Comparison of ENCODE assay signal across 26 cellular contexts in the genomic region with DNA sequence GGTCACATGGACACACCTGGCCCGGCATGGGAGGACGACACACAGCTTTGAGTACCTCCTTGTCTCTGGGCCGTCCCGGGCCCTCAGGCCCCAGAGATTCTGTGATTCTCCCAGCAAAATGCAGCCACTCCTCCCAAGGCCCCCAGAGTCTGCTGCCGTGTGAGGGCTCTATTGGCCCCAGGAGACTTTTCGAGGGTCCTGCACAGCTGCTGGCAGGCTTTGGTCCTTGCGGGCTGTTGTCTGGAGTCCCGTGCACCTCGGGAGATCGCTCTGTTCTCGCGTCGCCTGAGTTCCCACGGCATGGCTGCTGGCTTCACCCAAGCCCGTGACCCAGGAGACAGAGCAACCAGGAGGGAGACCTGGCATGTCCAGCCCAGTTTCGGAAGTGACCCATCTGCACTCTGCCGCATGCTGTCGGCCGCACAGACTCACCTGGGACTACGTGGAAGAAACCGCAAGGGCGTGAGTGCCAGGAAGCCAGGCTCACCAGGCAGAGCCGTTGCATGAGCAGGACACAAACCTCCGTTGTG. TPM values are rescaled to one million over a fixed set of nuclear protein-coding genes. Genes with fewer than 3 reads are reported as not detected.
DNase-seq lines count a peak whose midpoint lies in the region; ATAC-seq and TF ChIP-seq lines count a peak whose summit lies in the region.
"Had no signal": no experiment of that assay in that cellular context is flagged by ENCODE, and none has a peak within 500 bp of the region (broad histone marks: within the 10 kb centered on the region; RNA-seq: fewer than 3 reads in every experiment).

No MANE protein-coding gene starts in this region.

- H3K36me3 ChIP-seq in KOPT-K1 (ENCODE audit: insufficient read depth, low read length) (no peaks in the 10 kb centered on the region; the same call in 1 of the 2 replicates), spleen (no peaks in the 10 kb centered on the region)
- H3K36me3 ChIP-seq: cardiac muscle cell, colonic mucosa, neural progenitor cell, right lobe of liver had no signal

- no peak for TF ChIP-seq POLR2A in spleen (IDR thresholded peaks at IDR 0.05)

- H3K4me1 ChIP-seq in spleen: peaks cover 0 to 53% (median 25%) of the 10 kb centered on the region in 6 donors
- H3K4me1 ChIP-seq: colonic mucosa, neural progenitor cell had no signal

- POLR2A ChIA-PET in activated naive CD8-positive, alpha-beta T cell treated with anti-CD3 and anti-CD28 coated beads, Interleukin-2, amount 10 ng/mL, durations not matched to agents 7 days and 5 days (lab: Charles Lee): no interaction called here

- intact Hi-C loops in spleen (cut with DNase I; ENCODE audit: low total_unique reads): no loop called here

- H3K27ac ChIP-seq in KOPT-K1 (ENCODE audit: low read depth, low read length, poor library complexity, severe bottlenecking) (peak overlapping the region; percentile 98), spleen (peak overlapping the region in 2 of 8 donors; percentile 69 to 76)
- H3K27ac ChIP-seq: cardiac muscle cell, colonic mucosa, neural progenitor cell, right lobe of liver had no signal

- peaks cover 0 to 99% (median 11%) of the 10 kb centered on the region in 7 donors for H3K27me3 ChIP-seq in spleen (replicated peaks in 1 of 7)
- H3K27me3 ChIP-seq: cardiac muscle cell, colonic mucosa, neural progenitor cell, right lobe of liver had no signal

- H3K9me3 Mint-ChIP-seq in activated naive CD8-positive, alpha-beta T cell treated with anti-CD3 and anti-CD28 coated beads, Interleukin-2, amount 10 ng/mL, durations not matched to agents 7 days and 5 days: no peaks in the 10 kb centered on the region
- no peaks in the 10 kb centered on the region for H3K9me3 Mint-ChIP-seq in activated naive CD8-positive, alpha-beta T cell treated with anti-CD3 and anti-CD28 coated beads, Interleukin-2, amount 50 U/mL, for 24 hours
- H3K9me3 Mint-ChIP-seq in HFFc6: no peaks in the 10 kb centered on the region
- H3K9me3 Mint-ChIP-seq: neural progenitor cell had no signal

- TF ChIP-seq CTCF in spleen (IDR thresholded peaks at IDR 0.05 in 8 of 11, conservative IDR thresholded peaks at IDR 0.05 in 3 of 11) (no peak), HFFc6 (IDR thresholded peaks at IDR 0.05) (no peak)

- H3K36me3 Mint-ChIP-seq in activated naive CD8-positive, alpha-beta T cell treated with anti-CD3 and anti-CD28 coated beads, Interleukin-2, amount 10 ng/mL, durations not matched to agents 7 days and 5 days: no peaks in the 10 kb centered on the region
- H3K36me3 Mint-ChIP-seq in activated naive CD8-positive, alpha-beta T cell treated with anti-CD3 and anti-CD28 coated beads, Interleukin-2, amount 50 U/mL, for 24 hours (ENCODE audit: low read depth): no peaks in the 10 kb centered on the region
- no peaks in the 10 kb centered on the region for H3K36me3 Mint-ChIP-seq in HFFc6 (ENCODE audit: low read depth)
- H3K36me3 Mint-ChIP-seq: neural progenitor cell had no signal

- no peak for ATAC-seq in activated naive CD8-positive, alpha-beta T cell treated with anti-CD3 and anti-CD28 coated beads, Interleukin-2, amount 10 ng/mL, durations not matched to agents 7 days and 5 days (ENCODE audit: low read depth)
- no peak for ATAC-seq in activated naive CD8-positive, alpha-beta T cell treated with anti-CD3 and anti-CD28 coated beads, Interleukin-2, amount 50 U/mL, for 24 hours
- ATAC-seq in GM21423 (IDR thresholded peaks at IDR 0.05; ENCODE audit: unreplicated experiment) (no peak), GM21825 (IDR thresholded peaks at IDR 0.05; ENCODE audit: unreplicated experiment) (no peak)
- ATAC-seq: left lobe of liver, right lobe of liver had no signal

- H3K4me3 Mint-ChIP-seq in activated naive CD8-positive, alpha-beta T cell treated with anti-CD3 and anti-CD28 coated beads, Interleukin-2, amount 10 ng/mL, durations not matched to agents 7 days and 5 days: no peak overlapping the region
- no peak overlapping the region for H3K4me3 Mint-ChIP-seq in activated naive CD8-positive, alpha-beta T cell treated with anti-CD3 and anti-CD28 coated beads, Interleukin-2, amount 50 U/mL, for 24 hours
- H3K4me3 Mint-ChIP-seq in HFFc6: no peak overlapping the region
- H3K4me3 Mint-ChIP-seq: neural progenitor cell had no signal

- peaks cover 39% of the 10 kb centered on the region for H3K4me1 Mint-ChIP-seq in activated naive CD8-positive, alpha-beta T cell treated with anti-CD3 and anti-CD28 coated beads, Interleukin-2, amount 10 ng/mL, durations not matched to agents 7 days and 5 days
- H3K4me1 Mint-ChIP-seq in activated naive CD8-positive, alpha-beta T cell treated with anti-CD3 and anti-CD28 coated beads, Interleukin-2, amount 50 U/mL, for 24 hours: peaks cover 41% of the 10 kb centered on the region
- peaks cover 31% of the 10 kb centered on the region for H3K4me1 Mint-ChIP-seq in HFFc6 (ENCODE audit: low read depth)

- H3K9me3 ChIP-seq in KOPT-K1 (ENCODE audit: insufficient read depth, low read length, poor library complexity, severe bottlenecking) (peaks cover 3% of the 10 kb centered on the region), spleen (no peaks in the 10 kb centered on the region)
- H3K9me3 ChIP-seq: colonic mucosa, right lobe of liver had no signal

- 76 to 92% (median 84%) methylated on average over 9 to 24 of the region's 24 CpGs for WGBS in spleen, 5 donors

- peaks cover 8% of the 10 kb centered on the region for H3K27me3 Mint-ChIP-seq in activated naive CD8-positive, alpha-beta T cell treated with anti-CD3 and anti-CD28 coated beads, Interleukin-2, amount 10 ng/mL, durations not matched to agents 7 days and 5 days
- H3K27me3 Mint-ChIP-seq in activated naive CD8-positive, alpha-beta T cell treated with anti-CD3 and anti-CD28 coated beads, Interleukin-2, amount 50 U/mL, for 24 hours: peaks cover 35% of the 10 kb centered on the region
- H3K27me3 Mint-ChIP-seq in HFFc6 (ENCODE audit: insufficient read depth): peaks cover 39% of the 10 kb centered on the region

- peak overlapping the region; percentile 51 for H3K27ac Mint-ChIP-seq in activated naive CD8-positive, alpha-beta T cell treated with anti-CD3 and anti-CD28 coated beads, Interleukin-2, amount 10 ng/mL, durations not matched to agents 7 days and 5 days
- no peak overlapping the region for H3K27ac Mint-ChIP-seq in activated naive CD8-positive, alpha-beta T cell treated with anti-CD3 and anti-CD28 coated beads, Interleukin-2, amount 50 U/mL, for 24 hours
- no peak overlapping the region for H3K27ac Mint-ChIP-seq in HFFc6

- H3K4me3 ChIP-seq in spleen: no peak overlapping the region
- H3K4me3 ChIP-seq: cardiac muscle cell, colonic mucosa, neural progenitor cell, right lobe of liver had no signal

- DNase-seq in activated naive CD8-positive, alpha-beta T cell treated with anti-CD3 and anti-CD28 coated beads, Interleukin-2, amount 10 ng/mL, durations not matched to agents 7 days and 5 days: no peak
- no peak for DNase-seq in activated naive CD8-positive, alpha-beta T cell treated with anti-CD3 and anti-CD28 coated beads, Interleukin-2, amount 50 U/mL, for 24 hours
- peak; percentile 51 for DNase-seq in islet precursor cell
- peak; percentile 56 for DNase-seq in spleen
- no peak for DNase-seq in HFFc6
- DNase-seq: activated T-cell treated with anti-CD3 and anti-CD28 coated beads, Interleukin-2, amount 50 U/mL, for 1 hour; colonic mucosa; effector CD8-positive, alpha-beta T cell; mesendoderm; NCI-H1092 treated with DMSO at 0.1 percent for 48 hours; NCI-H187 treated with DMSO at 0.1 percent for 48 hours; NCI-H526; Right ventricle myocardium superior; stimulated activated CD4-positive, alpha-beta T cell treated with anti-CD3 and anti-CD28 coated beads, Interleukin-4, amount 100 ng/mL, for 4 hours; trophoblast cell had no signal

RNA-seq across cellular contexts. Expression of a gene that starts 46.8 kb away (rescaled TPM):
- under 1 TPM; 0.23 to 0.36 TPM for total RNA-seq in activated naive CD8-positive, alpha-beta T cell treated with anti-CD3 and anti-CD28 coated beads, Interleukin-2, amount 10 ng/mL, durations not matched to agents 7 days and 5 days
- 10 to 100 TPM in 6 of 7 donors, 1 to 10 TPM in 1; 1.4 to 52.3 (median 17.9) TPM for total RNA-seq in spleen
- 10 to 100 TPM in 1 of 3 donors, 1 to 10 TPM in 2; 5.9 to 16.4 (median 7.0) TPM for polyA plus RNA-seq in spleen
- not detected for total RNA-seq in HFFc6 (2021; fragmentation: NEBNext Ultra II Directional; extraction: Animal tissue kit (Norgen Biotek cat#: 25700))
- total RNA-seq: epithelial cell of proximal tubule, myocyte had no signal
- polyA plus RNA-seq: AG04450, BJ had no signal

Comparison
In these comparisons a context has a peak if more than half of its experiments do, and no peak if none do; other contexts are left out.
1. DNase-seq: peak in islet precursor cell (single experiment) and spleen (single experiment); none in activated naive CD8-positive, alpha-beta T cell treated with anti-CD3 and anti-CD28 coated beads, Interleukin-2, amount 10 ng/mL, durations not matched to agents 7 days and 5 days (single experiment), activated naive CD8-positive, alpha-beta T cell treated with anti-CD3 and anti-CD28 coated beads, Interleukin-2, amount 50 U/mL, for 24 hours (single experiment) and HFFc6 (single experiment).